ENCODE assay signal across 17 cellular contexts in the genomic region with DNA sequence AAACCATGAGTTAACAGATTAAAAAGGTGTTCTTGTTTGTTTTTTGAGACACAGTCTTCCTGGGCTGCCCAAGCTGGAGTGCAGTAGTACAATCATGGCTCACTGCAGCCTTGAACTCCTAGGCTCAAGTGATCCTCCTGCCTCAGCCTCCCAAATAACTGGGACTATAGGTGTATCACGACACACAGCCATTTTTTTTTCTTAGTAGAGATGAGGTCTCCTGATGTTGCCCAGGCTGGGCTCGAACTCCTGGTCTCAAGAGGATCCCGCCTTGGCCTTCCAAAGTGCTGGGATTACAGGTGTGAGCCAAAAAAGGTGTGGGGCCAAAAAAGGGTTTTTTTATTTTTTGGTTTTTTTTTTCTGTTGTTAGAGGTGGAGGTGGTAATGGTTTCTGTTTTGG.
"Had no signal": no experiment of that assay in that cellular context is flagged by ENCODE, and none has a peak within 500 bp of the region (broad histone marks: within the 10 kb centered on the region; RNA-seq: fewer than 3 reads in every experiment).

No MANE protein-coding gene starts in this region.

- FAIRE-seq: endometrium, frontal cortex, keratinocyte, pancreas had no signal

- H3K4me1 ChIP-seq: colonic mucosa, transverse colon had no signal

- H3K27me3 ChIP-seq: colonic mucosa, pancreas, spleen, transverse colon had no signal

- H3K36me3 ChIP-seq: colonic mucosa, pancreas, transverse colon had no signal

- H3K4me3 ChIP-seq: colonic mucosa, pancreas, SK-N-MC, spleen, transverse colon had no signal

- DNase-seq: activated B cell treated with CpG ODN at 0.5 μM for 24 hours; activated CD4-positive, alpha-beta memory T cell treated with anti-CD3 and anti-CD28 coated beads for 36 hours; activated CD4-positive, alpha-beta T cell treated with anti-CD3 and anti-CD28 coated beads for 4 hours; activated naive CD4-positive, alpha-beta T cell; activated T-cell treated with anti-CD3 and anti-CD28 coated beads for 4 hours; central memory CD4-positive, alpha-beta T cell; colonic mucosa; naive thymus-derived CD8-positive, alpha-beta T cell; pancreas; spleen; stimulated activated CD4-positive, alpha-beta T cell treated with anti-CD3 and anti-CD28 coated beads, Interleukin-4, amount 100 ng/mL, for 4 hours; stimulated activated naive CD4-positive, alpha-beta T cell treated with Interleukin-2 at 50 U/mL for 16 hours; transverse colon had no signal

- H3K9me3 ChIP-seq: pancreas, transverse colon had no signal

- H3K27ac ChIP-seq: colonic mucosa, pancreas, SK-N-MC, spleen, transverse colon had no signal

- ATAC-seq: naive thymus-derived CD8-positive, alpha-beta T cell had no signal
